In genomic region chr17:57675427-57675826, GRCh38 we compare ENCODE assay signal across 14 cellular contexts.
DNase-seq lines count a peak whose midpoint lies in the region; ATAC-seq lines count a peak whose summit lies in the region.
"Had no signal": no experiment of that assay in that cellular context is flagged by ENCODE, and none has a peak within 500 bp of the region (broad histone marks: within the 10 kb centered on the region; RNA-seq: fewer than 3 reads in every experiment).

No MANE protein-coding gene starts in this region.

- POLR2A ChIA-PET in naive thymus-derived CD8-positive, alpha-beta T cell (lab: Charles Lee): no interaction called here

- ATAC-seq in activated naive CD8-positive, alpha-beta T cell treated with anti-CD3 and anti-CD28 coated beads, Interleukin-2, amount 50 U/mL, for 24 hours: no peak
- ATAC-seq in naive thymus-derived CD8-positive, alpha-beta T cell: no peak

- DNase-seq in activated naive CD8-positive, alpha-beta T cell treated with anti-CD3 and anti-CD28 coated beads, Interleukin-2, amount 50 U/mL, for 24 hours: no peak
- DNase-seq in activated naive CD8-positive, alpha-beta T cell treated with anti-CD3 and anti-CD28 coated beads for 36 hours: no peak
- no peak for DNase-seq in naive thymus-derived CD8-positive, alpha-beta T cell
- DNase-seq in ureter (ENCODE audit: low spot score) (peak; percentile 28), NCI-H446 (lab: John Stamatoyannopoulos, UW) (no peak), NCI-H1436 (lab: John Stamatoyannopoulos, UW) (no peak)
- DNase-seq: DMS 273 treated with DMSO at 0.1 percent for 48 hours, GF-D8, NCI-H1436 treated with DMSO at 0.1 percent for 48 hours, NCI-H2029 treated with DMSO at 0.1 percent for 48 hours, NCI-H510A treated with DMSO at 0.1 percent for 48 hours had no signal

- no peaks in the 10 kb centered on the region for H3K9me3 Mint-ChIP-seq in activated naive CD8-positive, alpha-beta T cell treated with anti-CD3 and anti-CD28 coated beads, Interleukin-2, amount 50 U/mL, for 24 hours
- H3K9me3 Mint-ChIP-seq in activated naive CD8-positive, alpha-beta T cell treated with anti-CD3 and anti-CD28 coated beads for 36 hours: no peaks in the 10 kb centered on the region
- no peaks in the 10 kb centered on the region for H3K9me3 Mint-ChIP-seq in naive thymus-derived CD8-positive, alpha-beta T cell

- H3K27me3 Mint-ChIP-seq in activated naive CD8-positive, alpha-beta T cell treated with anti-CD3 and anti-CD28 coated beads, Interleukin-2, amount 50 U/mL, for 24 hours: no peaks in the 10 kb centered on the region
- H3K27me3 Mint-ChIP-seq in activated naive CD8-positive, alpha-beta T cell treated with anti-CD3 and anti-CD28 coated beads for 36 hours: no peaks in the 10 kb centered on the region
- no peaks in the 10 kb centered on the region for H3K27me3 Mint-ChIP-seq in naive thymus-derived CD8-positive, alpha-beta T cell

- peaks cover 30% of the 10 kb centered on the region for H3K4me1 Mint-ChIP-seq in activated naive CD8-positive, alpha-beta T cell treated with anti-CD3 and anti-CD28 coated beads, Interleukin-2, amount 50 U/mL, for 24 hours
- peaks cover 32% of the 10 kb centered on the region for H3K4me1 Mint-ChIP-seq in activated naive CD8-positive, alpha-beta T cell treated with anti-CD3 and anti-CD28 coated beads for 36 hours
- peaks cover 26 to 35% (median 33%) of the 10 kb centered on the region in 4 donors for H3K4me1 Mint-ChIP-seq in naive thymus-derived CD8-positive, alpha-beta T cell

- peak overlapping the region; percentile 60 for H3K27ac ChIP-seq in cingulate gyrus (ENCODE audit: low read depth, low read length)
- H3K27ac ChIP-seq: C4-2B, KMS-11 had no signal

- H3K27ac Mint-ChIP-seq in activated naive CD8-positive, alpha-beta T cell treated with anti-CD3 and anti-CD28 coated beads, Interleukin-2, amount 50 U/mL, for 24 hours: peak overlapping the region; percentile 27
- no peak overlapping the region for H3K27ac Mint-ChIP-seq in activated naive CD8-positive, alpha-beta T cell treated with anti-CD3 and anti-CD28 coated beads for 36 hours
- peak overlapping the region in 7 of 10 donors; percentile 28 to 80 (median 60) for H3K27ac Mint-ChIP-seq in naive thymus-derived CD8-positive, alpha-beta T cell

- H3K4me3 Mint-ChIP-seq in activated naive CD8-positive, alpha-beta T cell treated with anti-CD3 and anti-CD28 coated beads, Interleukin-2, amount 50 U/mL, for 24 hours: no peak overlapping the region
- H3K4me3 Mint-ChIP-seq in activated naive CD8-positive, alpha-beta T cell treated with anti-CD3 and anti-CD28 coated beads for 36 hours: no peak overlapping the region
- H3K4me3 Mint-ChIP-seq in naive thymus-derived CD8-positive, alpha-beta T cell: peak overlapping the region in 1 of 10 donors; percentile 4

- H3K36me3 Mint-ChIP-seq in activated naive CD8-positive, alpha-beta T cell treated with anti-CD3 and anti-CD28 coated beads, Interleukin-2, amount 50 U/mL, for 24 hours (ENCODE audit: low read depth): no peaks in the 10 kb centered on the region
- no peaks in the 10 kb centered on the region for H3K36me3 Mint-ChIP-seq in activated naive CD8-positive, alpha-beta T cell treated with anti-CD3 and anti-CD28 coated beads for 36 hours
- H3K36me3 Mint-ChIP-seq in naive thymus-derived CD8-positive, alpha-beta T cell: peaks cover 0 to 23% (median 3%) of the 10 kb centered on the region in 3 donors
